ENCODE assay signal across 1 cellular context in the genomic region with DNA sequence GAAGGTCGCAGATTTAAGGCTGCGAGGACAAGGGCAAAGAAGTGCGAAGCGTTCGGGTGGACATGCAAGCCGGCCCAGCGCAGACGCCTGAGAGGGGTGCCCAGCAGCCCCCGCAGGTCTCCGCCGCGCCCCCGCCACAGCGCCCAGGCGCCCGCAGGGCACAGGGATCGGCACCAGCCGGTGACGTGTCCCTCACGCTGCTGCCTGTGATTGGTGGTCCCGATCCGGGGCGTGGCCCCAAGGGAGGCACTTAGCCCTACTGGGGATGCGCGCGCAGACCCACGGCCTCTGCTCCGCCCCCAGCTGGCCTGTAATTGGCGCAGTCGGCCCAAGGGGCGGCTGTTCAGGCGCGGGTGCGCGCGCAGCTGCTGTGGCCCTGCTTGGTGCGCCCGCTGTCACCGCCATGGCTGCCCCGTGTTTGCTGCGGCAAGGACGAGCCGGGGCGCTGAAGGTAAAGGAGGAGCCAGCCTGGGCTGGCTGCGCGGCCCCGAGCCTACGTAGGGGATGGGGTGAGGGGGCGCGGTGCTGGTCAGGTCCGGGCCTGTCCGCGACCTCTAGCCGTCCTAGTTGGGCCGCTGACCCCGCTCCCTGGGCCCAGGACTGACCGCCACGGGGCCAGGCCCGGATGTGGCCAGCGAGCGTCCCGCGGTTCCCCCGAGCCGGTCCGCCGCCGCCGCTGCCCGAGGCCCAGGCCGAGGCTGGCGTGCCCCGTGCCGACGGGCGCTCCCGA.
TF ChIP-seq lines count a peak whose summit lies in the region.

A gene (plus strand): TSS at position 379 of the 730 bp plus-strand sequence. CDS start 25 bp downstream, at position 404.

TF ChIP-seq in GM12878, 131 proteins besides CTCF, POLR2A, EP300 and RAD21 (continued from another document and continues in another):
- TF ChIP-seq ZNF207 (IDR thresholded peaks at IDR 0.05; ENCODE audit: borderline replicate concordance) (0 out of 2 replicates have a peak, but pooled peaks have one; percentile 49), HCFC1 (IDR thresholded peaks at IDR 0.05; ENCODE audit: low read length) (peak; percentile 46; the same call in 1 of the 2 replicates), PML (IDR thresholded peaks at IDR 0.05; ENCODE audit: low read length) (no peak; the same call in 1 of the 2 replicates), CREB1 (IDR thresholded peaks at IDR 0.05; ENCODE audit: low read depth) (peak; percentile 95), JUND (IDR thresholded peaks at IDR 0.05; ENCODE audit: low read depth, low read length) (no peak), POLR2AphosphoS5 (IDR thresholded peaks at IDR 0.05; ENCODE audit: low read length) (peak; percentile 86), EZH2 (IDR thresholded peaks at IDR 0.05; ENCODE audit: borderline replicate concordance, control insufficient read depth, low read depth, low read length) (no peak), SUZ12 (IDR thresholded peaks at IDR 0.05; ENCODE audit: unreplicated experiment) (no peak), POU2F2 (IDR thresholded peaks at IDR 0.05; ENCODE audit: borderline replicate concordance, low read depth, low read length) (0 out of 3 replicates have a peak, but pooled peaks have one; percentile 29), CHD2 (IDR thresholded peaks at IDR 0.05; ENCODE audit: borderline replicate concordance, low read depth, low read length) (no peak), FOS (IDR thresholded peaks at IDR 0.05; ENCODE audit: borderline replicate concordance, extremely low read depth, insufficient read length) (no peak), TCF3 (IDR thresholded peaks at IDR 0.05; ENCODE audit: borderline replicate concordance, insufficient read depth, low read depth, low read length) (no peak), CREM (IDR thresholded peaks at IDR 0.05; ENCODE audit: low read depth) (peak; percentile 78), NR2C2 (IDR thresholded peaks at IDR 0.05; ENCODE audit: borderline replicate concordance, control insufficient read depth, insufficient read length, low read depth) (no peak), ASH2L (IDR thresholded peaks at IDR 0.05; ENCODE audit: borderline replicate concordance, low read depth) (no peak), TARDBP (IDR thresholded peaks at IDR 0.05; ENCODE audit: borderline replicate concordance) (0 out of 2 replicates have a peak, but pooled peaks have one; percentile 13), GATAD2B (conservative IDR thresholded peaks at IDR 0.05; ENCODE audit: low read depth) (peak; percentile 89), SMARCA5 (IDR thresholded peaks at IDR 0.05) (peak; percentile 77), DPF2 (IDR thresholded peaks at IDR 0.05) (peak; percentile 82), STAT3 (IDR thresholded peaks at IDR 0.05; ENCODE audit: low read depth, low read length) (no peak), IKZF1 (conservative IDR thresholded peaks at IDR 0.05) (peak; percentile 70; the same call in 1 of the 2 replicates), SMC3 (IDR thresholded peaks at IDR 0.05; ENCODE audit: borderline replicate concordance, low read length) (no peak), NRF1 (conservative IDR thresholded peaks at IDR 0.05; ENCODE audit: low read depth, low read length) (peak; percentile 64), SP1 (IDR thresholded peaks at IDR 0.05; ENCODE audit: low read depth, low read length) (peak; percentile 81), MXI1 (IDR thresholded peaks at IDR 0.05; ENCODE audit: low read depth, low read length) (peak; percentile 12; the same call in 1 of the 2 replicates), FOXM1 (IDR thresholded peaks at IDR 0.05; ENCODE audit: low read depth, low read length) (no peak), ZBED1 (IDR thresholded peaks at IDR 0.05; ENCODE audit: borderline replicate concordance) (no peak), ZNF24 (IDR thresholded peaks at IDR 0.05) (no peak), IRF4 (IDR thresholded peaks at IDR 0.05; ENCODE audit: low read depth, low read length) (no peak), SREBF1 (IDR thresholded peaks at IDR 0.05; ENCODE audit: low read length) (no peak), EGR1 (IDR thresholded peaks at IDR 0.05; ENCODE audit: borderline replicate concordance in 1 of 2, low read depth in 2 of 2, low read length in 2 of 2) (peak in 1 of 2 experiments; percentile 85; a peak in 2 of 3 replicates), RB1 (IDR thresholded peaks at IDR 0.05; ENCODE audit: borderline replicate concordance) (peak; percentile 63; the same call in 1 of the 2 replicates), YBX1 (IDR thresholded peaks at IDR 0.05) (no peak), JUNB (IDR thresholded peaks at IDR 0.05) (no peak)
- TF ChIP-seq, protein P1, sequence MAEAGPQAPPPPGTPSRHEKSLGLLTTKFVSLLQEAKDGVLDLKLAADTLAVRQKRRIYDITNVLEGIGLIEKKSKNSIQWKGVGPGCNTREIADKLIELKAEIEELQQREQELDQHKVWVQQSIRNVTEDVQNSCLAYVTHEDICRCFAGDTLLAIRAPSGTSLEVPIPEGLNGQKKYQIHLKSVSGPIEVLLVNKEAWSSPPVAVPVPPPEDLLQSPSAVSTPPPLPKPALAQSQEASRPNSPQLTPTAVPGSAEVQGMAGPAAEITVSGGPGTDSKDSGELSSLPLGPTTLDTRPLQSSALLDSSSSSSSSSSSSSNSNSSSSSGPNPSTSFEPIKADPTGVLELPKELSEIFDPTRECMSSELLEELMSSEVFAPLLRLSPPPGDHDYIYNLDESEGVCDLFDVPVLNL (IDR thresholded peaks at IDR 0.05; ENCODE audit: low read depth, low read length) = no peak
- TF ChIP-seq, protein P2, sequence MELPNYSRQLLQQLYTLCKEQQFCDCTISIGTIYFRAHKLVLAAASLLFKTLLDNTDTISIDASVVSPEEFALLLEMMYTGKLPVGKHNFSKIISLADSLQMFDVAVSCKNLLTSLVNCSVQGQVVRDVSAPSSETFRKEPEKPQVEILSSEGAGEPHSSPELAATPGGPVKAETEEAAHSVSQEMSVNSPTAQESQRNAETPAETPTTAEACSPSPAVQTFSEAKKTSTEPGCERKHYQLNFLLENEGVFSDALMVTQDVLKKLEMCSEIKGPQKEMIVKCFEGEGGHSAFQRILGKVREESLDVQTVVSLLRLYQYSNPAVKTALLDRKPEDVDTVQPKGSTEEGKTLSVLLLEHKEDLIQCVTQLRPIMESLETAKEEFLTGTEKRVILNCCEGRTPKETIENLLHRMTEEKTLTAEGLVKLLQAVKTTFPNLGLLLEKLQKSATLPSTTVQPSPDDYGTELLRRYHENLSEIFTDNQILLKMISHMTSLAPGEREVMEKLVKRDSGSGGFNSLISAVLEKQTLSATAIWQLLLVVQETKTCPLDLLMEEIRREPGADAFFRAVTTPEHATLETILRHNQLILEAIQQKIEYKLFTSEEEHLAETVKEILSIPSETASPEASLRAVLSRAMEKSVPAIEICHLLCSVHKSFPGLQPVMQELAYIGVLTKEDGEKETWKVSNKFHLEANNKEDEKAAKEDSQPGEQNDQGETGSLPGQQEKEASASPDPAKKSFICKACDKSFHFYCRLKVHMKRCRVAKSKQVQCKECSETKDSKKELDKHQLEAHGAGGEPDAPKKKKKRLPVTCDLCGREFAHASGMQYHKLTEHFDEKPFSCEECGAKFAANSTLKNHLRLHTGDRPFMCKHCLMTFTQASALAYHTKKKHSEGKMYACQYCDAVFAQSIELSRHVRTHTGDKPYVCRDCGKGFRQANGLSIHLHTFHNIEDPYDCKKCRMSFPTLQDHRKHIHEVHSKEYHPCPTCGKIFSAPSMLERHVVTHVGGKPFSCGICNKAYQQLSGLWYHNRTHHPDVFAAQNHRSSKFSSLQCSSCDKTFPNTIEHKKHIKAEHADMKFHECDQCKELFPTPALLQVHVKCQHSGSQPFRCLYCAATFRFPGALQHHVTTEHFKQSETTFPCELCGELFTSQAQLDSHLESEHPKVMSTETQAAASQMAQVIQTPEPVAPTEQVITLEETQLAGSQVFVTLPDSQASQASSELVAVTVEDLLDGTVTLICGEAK (IDR thresholded peaks at IDR 0.05; ENCODE audit: borderline replicate concordance) = no peak
- TF ChIP-seq, protein P3, sequence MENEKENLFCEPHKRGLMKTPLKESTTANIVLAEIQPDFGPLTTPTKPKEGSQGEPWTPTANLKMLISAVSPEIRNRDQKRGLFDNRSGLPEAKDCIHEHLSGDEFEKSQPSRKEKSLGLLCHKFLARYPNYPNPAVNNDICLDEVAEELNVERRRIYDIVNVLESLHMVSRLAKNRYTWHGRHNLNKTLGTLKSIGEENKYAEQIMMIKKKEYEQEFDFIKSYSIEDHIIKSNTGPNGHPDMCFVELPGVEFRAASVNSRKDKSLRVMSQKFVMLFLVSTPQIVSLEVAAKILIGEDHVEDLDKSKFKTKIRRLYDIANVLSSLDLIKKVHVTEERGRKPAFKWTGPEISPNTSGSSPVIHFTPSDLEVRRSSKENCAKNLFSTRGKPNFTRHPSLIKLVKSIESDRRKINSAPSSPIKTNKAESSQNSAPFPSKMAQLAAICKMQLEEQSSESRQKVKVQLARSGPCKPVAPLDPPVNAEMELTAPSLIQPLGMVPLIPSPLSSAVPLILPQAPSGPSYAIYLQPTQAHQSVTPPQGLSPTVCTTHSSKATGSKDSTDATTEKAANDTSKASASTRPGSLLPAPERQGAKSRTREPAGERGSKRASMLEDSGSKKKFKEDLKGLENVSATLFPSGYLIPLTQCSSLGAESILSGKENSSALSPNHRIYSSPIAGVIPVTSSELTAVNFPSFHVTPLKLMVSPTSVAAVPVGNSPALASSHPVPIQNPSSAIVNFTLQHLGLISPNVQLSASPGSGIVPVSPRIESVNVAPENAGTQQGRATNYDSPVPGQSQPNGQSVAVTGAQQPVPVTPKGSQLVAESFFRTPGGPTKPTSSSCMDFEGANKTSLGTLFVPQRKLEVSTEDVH (IDR thresholded peaks at IDR 0.05; ENCODE audit: low read depth, partially characterized antibody) = no peak
- TF ChIP-seq, protein P4, sequence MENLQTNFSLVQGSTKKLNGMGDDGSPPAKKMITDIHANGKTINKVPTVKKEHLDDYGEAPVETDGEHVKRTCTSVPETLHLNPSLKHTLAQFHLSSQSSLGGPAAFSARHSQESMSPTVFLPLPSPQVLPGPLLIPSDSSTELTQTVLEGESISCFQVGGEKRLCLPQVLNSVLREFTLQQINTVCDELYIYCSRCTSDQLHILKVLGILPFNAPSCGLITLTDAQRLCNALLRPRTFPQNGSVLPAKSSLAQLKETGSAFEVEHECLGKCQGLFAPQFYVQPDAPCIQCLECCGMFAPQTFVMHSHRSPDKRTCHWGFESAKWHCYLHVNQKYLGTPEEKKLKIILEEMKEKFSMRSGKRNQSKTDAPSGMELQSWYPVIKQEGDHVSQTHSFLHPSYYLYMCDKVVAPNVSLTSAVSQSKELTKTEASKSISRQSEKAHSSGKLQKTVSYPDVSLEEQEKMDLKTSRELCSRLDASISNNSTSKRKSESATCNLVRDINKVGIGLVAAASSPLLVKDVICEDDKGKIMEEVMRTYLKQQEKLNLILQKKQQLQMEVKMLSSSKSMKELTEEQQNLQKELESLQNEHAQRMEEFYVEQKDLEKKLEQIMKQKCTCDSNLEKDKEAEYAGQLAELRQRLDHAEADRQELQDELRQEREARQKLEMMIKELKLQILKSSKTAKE (IDR thresholded peaks at IDR 0.05; ENCODE audit: low read depth, poor library complexity, severe bottlenecking) = no peak
- TF ChIP-seq, protein P5, sequence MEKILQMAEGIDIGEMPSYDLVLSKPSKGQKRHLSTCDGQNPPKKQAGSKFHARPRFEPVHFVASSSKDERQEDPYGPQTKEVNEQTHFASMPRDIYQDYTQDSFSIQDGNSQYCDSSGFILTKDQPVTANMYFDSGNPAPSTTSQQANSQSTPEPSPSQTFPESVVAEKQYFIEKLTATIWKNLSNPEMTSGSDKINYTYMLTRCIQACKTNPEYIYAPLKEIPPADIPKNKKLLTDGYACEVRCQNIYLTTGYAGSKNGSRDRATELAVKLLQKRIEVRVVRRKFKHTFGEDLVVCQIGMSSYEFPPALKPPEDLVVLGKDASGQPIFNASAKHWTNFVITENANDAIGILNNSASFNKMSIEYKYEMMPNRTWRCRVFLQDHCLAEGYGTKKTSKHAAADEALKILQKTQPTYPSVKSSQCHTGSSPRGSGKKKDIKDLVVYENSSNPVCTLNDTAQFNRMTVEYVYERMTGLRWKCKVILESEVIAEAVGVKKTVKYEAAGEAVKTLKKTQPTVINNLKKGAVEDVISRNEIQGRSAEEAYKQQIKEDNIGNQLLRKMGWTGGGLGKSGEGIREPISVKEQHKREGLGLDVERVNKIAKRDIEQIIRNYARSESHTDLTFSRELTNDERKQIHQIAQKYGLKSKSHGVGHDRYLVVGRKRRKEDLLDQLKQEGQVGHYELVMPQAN (conservative IDR thresholded peaks at IDR 0.05) = peak; percentile 92
- TF ChIP-seq, protein P6, sequence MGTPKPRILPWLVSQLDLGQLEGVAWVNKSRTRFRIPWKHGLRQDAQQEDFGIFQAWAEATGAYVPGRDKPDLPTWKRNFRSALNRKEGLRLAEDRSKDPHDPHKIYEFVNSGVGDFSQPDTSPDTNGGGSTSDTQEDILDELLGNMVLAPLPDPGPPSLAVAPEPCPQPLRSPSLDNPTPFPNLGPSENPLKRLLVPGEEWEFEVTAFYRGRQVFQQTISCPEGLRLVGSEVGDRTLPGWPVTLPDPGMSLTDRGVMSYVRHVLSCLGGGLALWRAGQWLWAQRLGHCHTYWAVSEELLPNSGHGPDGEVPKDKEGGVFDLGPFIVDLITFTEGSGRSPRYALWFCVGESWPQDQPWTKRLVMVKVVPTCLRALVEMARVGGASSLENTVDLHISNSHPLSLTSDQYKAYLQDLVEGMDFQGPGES (IDR thresholded peaks at IDR 0.05) = no peak; the same call in 1 of the 2 replicates
- TF ChIP-seq, protein P7, sequence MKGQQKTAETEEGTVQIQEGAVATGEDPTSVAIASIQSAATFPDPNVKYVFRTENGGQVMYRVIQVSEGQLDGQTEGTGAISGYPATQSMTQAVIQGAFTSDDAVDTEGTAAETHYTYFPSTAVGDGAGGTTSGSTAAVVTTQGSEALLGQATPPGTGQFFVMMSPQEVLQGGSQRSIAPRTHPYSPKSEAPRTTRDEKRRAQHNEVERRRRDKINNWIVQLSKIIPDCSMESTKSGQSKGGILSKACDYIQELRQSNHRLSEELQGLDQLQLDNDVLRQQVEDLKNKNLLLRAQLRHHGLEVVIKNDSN (IDR thresholded peaks at IDR 0.05; ENCODE audit: borderline replicate concordance, extremely low read length, insufficient read depth, low read depth, low read length) = no peak
- TF ChIP-seq, protein P8, sequence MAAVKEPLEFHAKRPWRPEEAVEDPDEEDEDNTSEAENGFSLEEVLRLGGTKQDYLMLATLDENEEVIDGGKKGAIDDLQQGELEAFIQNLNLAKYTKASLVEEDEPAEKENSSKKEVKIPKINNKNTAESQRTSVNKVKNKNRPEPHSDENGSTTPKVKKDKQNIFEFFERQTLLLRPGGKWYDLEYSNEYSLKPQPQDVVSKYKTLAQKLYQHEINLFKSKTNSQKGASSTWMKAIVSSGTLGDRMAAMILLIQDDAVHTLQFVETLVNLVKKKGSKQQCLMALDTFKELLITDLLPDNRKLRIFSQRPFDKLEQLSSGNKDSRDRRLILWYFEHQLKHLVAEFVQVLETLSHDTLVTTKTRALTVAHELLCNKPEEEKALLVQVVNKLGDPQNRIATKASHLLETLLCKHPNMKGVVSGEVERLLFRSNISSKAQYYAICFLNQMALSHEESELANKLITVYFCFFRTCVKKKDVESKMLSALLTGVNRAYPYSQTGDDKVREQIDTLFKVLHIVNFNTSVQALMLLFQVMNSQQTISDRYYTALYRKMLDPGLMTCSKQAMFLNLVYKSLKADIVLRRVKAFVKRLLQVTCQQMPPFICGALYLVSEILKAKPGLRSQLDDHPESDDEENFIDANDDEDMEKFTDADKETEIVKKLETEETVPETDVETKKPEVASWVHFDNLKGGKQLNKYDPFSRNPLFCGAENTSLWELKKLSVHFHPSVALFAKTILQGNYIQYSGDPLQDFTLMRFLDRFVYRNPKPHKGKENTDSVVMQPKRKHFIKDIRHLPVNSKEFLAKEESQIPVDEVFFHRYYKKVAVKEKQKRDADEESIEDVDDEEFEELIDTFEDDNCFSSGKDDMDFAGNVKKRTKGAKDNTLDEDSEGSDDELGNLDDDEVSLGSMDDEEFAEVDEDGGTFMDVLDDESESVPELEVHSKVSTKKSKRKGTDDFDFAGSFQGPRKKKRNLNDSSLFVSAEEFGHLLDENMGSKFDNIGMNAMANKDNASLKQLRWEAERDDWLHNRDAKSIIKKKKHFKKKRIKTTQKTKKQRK (IDR thresholded peaks at IDR 0.05; ENCODE audit: low read depth, low read length) = no peak
